8 cellular contexts compared by ENCODE assay signal in the genomic region with DNA sequence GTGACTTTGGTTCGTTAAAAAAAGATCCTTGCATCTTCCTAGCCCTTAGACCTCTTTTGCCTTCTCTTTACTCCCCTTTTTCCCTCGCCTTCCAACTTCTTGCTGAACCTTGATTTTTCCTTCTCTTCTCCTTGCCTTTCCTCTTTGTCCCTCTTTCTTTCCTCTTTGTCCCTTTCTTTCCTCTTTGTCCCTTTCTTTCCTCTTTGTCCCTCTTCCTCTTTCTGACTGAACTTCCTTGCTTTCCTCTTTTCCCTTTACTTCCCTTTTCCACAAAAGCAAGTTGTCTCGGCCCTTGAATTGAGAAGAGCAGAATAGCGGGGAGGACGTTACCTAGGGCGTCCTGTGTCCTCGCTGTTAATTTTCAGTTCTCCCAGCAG. TPM values are rescaled to one million over a fixed set of nuclear protein-coding genes. Genes with fewer than 3 reads are reported as not detected.
DNase-seq lines count a peak whose midpoint lies in the region; ATAC-seq and TF ChIP-seq lines count a peak whose summit lies in the region.

No MANE protein-coding gene starts in this region.

- H3K27me3 ChIP-seq in CD4-positive, alpha-beta memory T cell (ENCODE audit: insufficient read depth, low read length), result no peaks in the 10 kb centered on the region
- H3K27me3 ChIP-seq in neural progenitor cell, result peaks cover 52% of the 10 kb centered on the region

- peaks cover 26% of the 10 kb centered on the region for H3F3A ChIP-seq in neural progenitor cell (ENCODE audit: low read depth)

- H3K27ac ChIP-seq in CD4-positive, alpha-beta memory T cell (ENCODE audit: low read depth, low read length), result peak overlapping the region; percentile 69
- H3K27ac ChIP-seq in KOPT-K1 (ENCODE audit: low read depth, low read length, poor library complexity, severe bottlenecking), result peak overlapping the region; percentile 88
- peak overlapping the region; percentile 32 to 95 for H3K27ac ChIP-seq in coronary artery
- no peak overlapping the region for H3K27ac ChIP-seq in neural progenitor cell

- POLR2A ChIA-PET in CD4-positive, alpha-beta memory T cell (lab: Charles Lee; ENCODE audit: partially characterized antibody), result interaction anchor here (1.5 to 1.7 kb wide), 2 partner anchors 16 to 60 kb away, joined by 5 to 12 read pairs; a partner anchor contains a TSS
- POLR2A ChIA-PET in GM10248 (lab: Yijun Ruan, JAX), result no interaction called here

- H3K4me2 ChIP-seq in neural progenitor cell, result peak overlapping the region; percentile 98

- peak overlapping the region; percentile 95 to 98 (median 96) for H3K27ac Mint-ChIP-seq in CD4-positive, alpha-beta memory T cell
- no peak overlapping the region for H3K27ac Mint-ChIP-seq in neural progenitor cell

- no peak for DNase-seq in CD4-positive, alpha-beta memory T cell
- DNase-seq in coronary artery (ENCODE audit: low spot score) (no peak), neural progenitor cell (ENCODE audit: low spot score) (peak; percentile 21), GM10248 (ENCODE audit: extremely low spot score) (no peak), anterior cingulate cortex (lab: John Stamatoyannopoulos, UW) (no peak)

- H3K4me3 ChIP-seq in CD4-positive, alpha-beta memory T cell (ENCODE audit: low read length in 2 of 2), result peak overlapping the region; percentile 63 to 93
- H3K4me3 ChIP-seq in coronary artery (peak overlapping the region; percentile 87), neural progenitor cell (peak overlapping the region; percentile 84)

- peaks cover 0 to 2% of the 10 kb centered on the region in 2 donors for H3K27me3 Mint-ChIP-seq in CD4-positive, alpha-beta memory T cell
- peaks cover 11% of the 10 kb centered on the region for H3K27me3 Mint-ChIP-seq in neural progenitor cell (ENCODE audit: insufficient read depth, low read depth)

- peaks cover 30 to 58% (median 34%) of the 10 kb centered on the region in 4 donors for H3K4me1 Mint-ChIP-seq in CD4-positive, alpha-beta memory T cell
- H3K4me1 Mint-ChIP-seq in neural progenitor cell, result peaks cover 32% of the 10 kb centered on the region

- H3K9me3 Mint-ChIP-seq in CD4-positive, alpha-beta memory T cell, result peaks cover 0 to 3% (median 0%) of the 10 kb centered on the region in 8 donors
- H3K9me3 Mint-ChIP-seq in neural progenitor cell, result no peaks in the 10 kb centered on the region

- no peaks in the 10 kb centered on the region for H3K36me3 ChIP-seq in CD4-positive, alpha-beta memory T cell (ENCODE audit: insufficient read depth, low read length)
- H3K36me3 ChIP-seq in KOPT-K1 (ENCODE audit: insufficient read depth, low read length) (peaks cover 8% of the 10 kb centered on the region), neural progenitor cell (no peaks in the 10 kb centered on the region)

- no peaks in the 10 kb centered on the region for H3K79me2 ChIP-seq in neural progenitor cell (ENCODE audit: low read depth)

- peaks cover 20% of the 10 kb centered on the region for H4K20me1 ChIP-seq in neural progenitor cell (ENCODE audit: low read depth)

- H3K4me3 Mint-ChIP-seq in CD4-positive, alpha-beta memory T cell, result peak overlapping the region; percentile 95 to 100 (median 98)
- H3K4me3 Mint-ChIP-seq in neural progenitor cell, result peak overlapping the region; percentile 98

- peak overlapping the region; percentile 82 for H2AFZ ChIP-seq in neural progenitor cell (replicated peaks)

- H3K4me1 ChIP-seq in CD4-positive, alpha-beta memory T cell (ENCODE audit: insufficient read depth, low read length), result peaks cover 29% of the 10 kb centered on the region
- H3K4me1 ChIP-seq in neural progenitor cell, result peaks cover 22% of the 10 kb centered on the region

- CTCF ChIA-PET in CD4-positive, alpha-beta memory T cell (lab: Charles Lee; ENCODE audit: partially characterized antibody), result interaction anchor here (1.1 to 3.4 kb wide), 9 partner anchors 16 to 486 kb away, joined by 3 to 43 read pairs (median 13); a partner anchor contains a TSS
- CTCF ChIA-PET in GM10248 (lab: Yijun Ruan, JAX), result interaction anchor here (0.9 to 7.4 kb wide), 23 partner anchors 9 to 697 kb away, joined by 3 to 110 read pairs (median 6); no protein-coding TSS in a partner anchor

- TF ChIP-seq CTCF in coronary artery (IDR thresholded peaks at IDR 0.05) (no peak), neural progenitor cell (IDR thresholded peaks at IDR 0.05) (no peak), GM10248 (IDR thresholded peaks at IDR 0.05; ENCODE audit: control extremely low read depth, extremely low read depth, low read depth, missing control alignments) (no peak)

- H3K9ac ChIP-seq in neural progenitor cell, result no peak overlapping the region

- H3K9me3 ChIP-seq in CD4-positive, alpha-beta memory T cell (ENCODE audit: control insufficient read depth in 1 of 2, low read length in 2 of 2), result no peaks in the 10 kb centered on the region
- H3K9me3 ChIP-seq in KOPT-K1 (ENCODE audit: insufficient read depth, low read length, poor library complexity, severe bottlenecking) (no peaks in the 10 kb centered on the region), neural progenitor cell (ENCODE audit: low read depth) (no peaks in the 10 kb centered on the region)

- intact Hi-C loops in CD4-positive, alpha-beta memory T cell (cut with micrococcal nuclease), result loop anchor here (1.0 to 10.0 kb wide), 12 partner anchors 17 to 1575 kb away; a partner anchor contains a TSS

- H3K36me3 Mint-ChIP-seq in CD4-positive, alpha-beta memory T cell, result peaks cover 0 to 30% of the 10 kb centered on the region in 2 donors
- H3K36me3 Mint-ChIP-seq in neural progenitor cell, result peaks cover 2% of the 10 kb centered on the region

- ATAC-seq in HG02678 (IDR thresholded peaks at IDR 0.05; ENCODE audit: unreplicated experiment), result no peak
- no peak for ATAC-seq in HG03095 (IDR thresholded peaks at IDR 0.05; ENCODE audit: unreplicated experiment)

RNA-seq across cellular contexts. Expression of a gene that starts 1.4 kb away (rescaled TPM):
- total RNA-seq in CD4-positive, alpha-beta memory T cell, result 10 to 100 TPM; 52.5 to 54.4 TPM
- polyA plus RNA-seq in CD4-positive, alpha-beta memory T cell, result 10 to 100 TPM; 20.7 to 32.5 TPM
- total RNA-seq in neural progenitor cell (ENCODE audit: low replicate concordance), result 23.8 and 39.1 TPM in 2 replicates
